Comparison of ENCODE assay signal across 8 cellular contexts in the genomic region with DNA sequence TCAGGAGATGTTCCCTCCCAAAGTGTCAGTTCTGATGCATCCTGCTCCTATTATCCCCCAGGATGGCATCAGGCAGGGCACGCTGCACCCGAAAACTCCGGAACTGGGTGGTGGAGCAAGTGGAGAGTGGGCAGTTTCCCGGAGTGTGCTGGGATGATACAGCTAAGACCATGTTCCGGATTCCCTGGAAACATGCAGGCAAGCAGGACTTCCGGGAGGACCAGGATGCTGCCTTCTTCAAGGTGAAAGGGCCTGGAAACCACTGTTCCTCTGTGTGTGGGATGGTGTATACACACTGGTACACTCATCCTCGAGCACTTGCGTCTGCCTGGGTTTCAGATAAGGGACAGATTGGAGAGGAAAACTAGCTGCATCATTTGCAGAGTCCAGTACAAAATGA. TPM values are rescaled to one million over a fixed set of nuclear protein-coding genes. Genes with fewer than 3 reads are reported as not detected.
DNase-seq lines count a peak whose midpoint lies in the region; ATAC-seq and TF ChIP-seq lines count a peak whose summit lies in the region.

No MANE protein-coding gene starts in this region.

- intact Hi-C loops in activated B cell treated with CpG ODN at 0.5 μM for 24 hours (cut with micrococcal nuclease) (no loop called here), gastrocnemius medialis (cut with DNase I; ENCODE audit: low total_unique reads) (loop anchor here (10.0 kb wide), 1 partner anchor 133 kb away; a partner anchor contains a TSS)

- in situ Hi-C loops in gastrocnemius medialis (cut with MboI; ENCODE audit: low sequenced_read_pairs in 4 of 4), result loop anchor here in 1 of 4 donors (5.0 kb wide), 1 partner anchor 105 kb away; no protein-coding TSS in a partner anchor

- DNase-seq in EH (ENCODE audit: low read depth), result peak; percentile 43
- DNase-seq in activated B cell treated with CpG ODN at 0.5 μM for 24 hours, result no peak
- DNase-seq in fibroblast of the aortic adventitia (ENCODE audit: low read depth), result peak; percentile 44
- DNase-seq in gastrocnemius medialis, result no peak
- no peak for DNase-seq in HPDE6-E6E7 (ENCODE audit: extremely low spot score)
- DNase-seq in NCI-H1092 (lab: John Stamatoyannopoulos, UW), result no peak
- no peak for DNase-seq in germinal center (ENCODE audit: low spot score)

- H3K4me1 Mint-ChIP-seq in activated B cell treated with CpG ODN at 0.5 μM for 24 hours, result peaks cover 45% of the 10 kb centered on the region

- no peak for TF ChIP-seq CTCF in activated B cell treated with CpG ODN at 0.5 μM for 24 hours (IDR thresholded peaks at IDR 0.05)
- no peak for TF ChIP-seq CTCF in fibroblast of the aortic adventitia (IDR thresholded peaks at IDR 0.05; ENCODE audit: insufficient read depth, low read length)
- TF ChIP-seq CTCF in gastrocnemius medialis (IDR thresholded peaks at IDR 0.05 in 4 of 5, conservative IDR thresholded peaks at IDR 0.05 in 1 of 5), result no peak

- H3K4me3 Mint-ChIP-seq in activated B cell treated with CpG ODN at 0.5 μM for 24 hours, result peak overlapping the region; percentile 98

- no peak for TF ChIP-seq POLR2A in gastrocnemius medialis (IDR thresholded peaks at IDR 0.05)

- peaks cover 23 to 30% of the 10 kb centered on the region in 2 donors for H3K4me1 ChIP-seq in gastrocnemius medialis

- H3K27ac Mint-ChIP-seq in activated B cell treated with CpG ODN at 0.5 μM for 24 hours, result peak overlapping the region; percentile 95

- peak overlapping the region; percentile 85 to 90 (median 89) for H3K27ac ChIP-seq in gastrocnemius medialis

- H3K36me3 ChIP-seq in gastrocnemius medialis, result peaks cover 0 to 68% of the 10 kb centered on the region in 2 donors

- POLR2A ChIA-PET in activated B cell treated with CpG ODN at 0.5 μM for 24 hours (lab: Charles Lee), result interaction anchor here (0.5 to 4.6 kb wide), 31 partner anchors 8 to 269 kb away, joined by 3 to 93 read pairs (median 13); a partner anchor contains a TSS

- CTCF ChIA-PET in activated B cell treated with CpG ODN at 0.5 μM for 24 hours (lab: Charles Lee), result interaction anchor here (0.9 to 4.2 kb wide), 15 partner anchors 11 to 269 kb away, joined by 3 to 45 read pairs (median 8); a partner anchor contains a TSS

- H3K4me3 ChIP-seq in fibroblast of the aortic adventitia (ENCODE audit: low read depth, low read length), result peak overlapping the region; percentile 70
- peak overlapping the region; percentile 63 to 70 (median 66) for H3K4me3 ChIP-seq in gastrocnemius medialis

- H3K36me3 Mint-ChIP-seq in activated B cell treated with CpG ODN at 0.5 μM for 24 hours (ENCODE audit: low read depth), result peaks cover 87% of the 10 kb centered on the region

- no peaks in the 10 kb centered on the region for H3K9me3 Mint-ChIP-seq in activated B cell treated with CpG ODN at 0.5 μM for 24 hours

- H3K27me3 Mint-ChIP-seq in activated B cell treated with CpG ODN at 0.5 μM for 24 hours, result no peaks in the 10 kb centered on the region

- ATAC-seq in activated B cell treated with CpG ODN at 0.5 μM for 24 hours (ENCODE audit: low read depth) (no peak), gastrocnemius medialis (no peak), HG03045 (IDR thresholded peaks at IDR 0.05; ENCODE audit: unreplicated experiment) (no peak)

- no peaks in the 10 kb centered on the region for H3K27me3 ChIP-seq in gastrocnemius medialis

- no peaks in the 10 kb centered on the region for H3K9me3 ChIP-seq in gastrocnemius medialis

RNA-seq across cellular contexts. Expression of a gene that starts 1.0 kb away (rescaled TPM):
- total RNA-seq in activated B cell treated with CpG ODN at 0.5 μM for 24 hours, result 221 and 229 TPM in 2 replicates
- 43.8 and 63.1 TPM in 2 replicates for total RNA-seq in fibroblast of the aortic adventitia (ENCODE audit: low replicate concordance)
- 10 to 100 TPM in 3 of 4 donors, 1 to 10 TPM in 1; 6.5 to 36.7 (median 11.9) TPM for total RNA-seq in gastrocnemius medialis

RNA-seq across cellular contexts. Expression of a gene that starts 9.8 kb away (rescaled TPM):
- total RNA-seq in activated B cell treated with CpG ODN at 0.5 μM for 24 hours, result 27.0 and 35.3 TPM in 2 replicates
- 1.9 and 4.2 TPM in 2 replicates for total RNA-seq in fibroblast of the aortic adventitia (ENCODE audit: low replicate concordance)
- 1 to 10 TPM in 1 of 4 donors, under 1 TPM in 2, not detected in 1; 0.27 to 3.1 (median 0.82) TPM for total RNA-seq in gastrocnemius medialis

RNA-seq across cellular contexts. Expression of a gene that starts 14.8 kb away (rescaled TPM):
- 87.4 and 99.8 TPM in 2 replicates for total RNA-seq in activated B cell treated with CpG ODN at 0.5 μM for 24 hours
- total RNA-seq in fibroblast of the aortic adventitia (ENCODE audit: low replicate concordance), result 51.1 and 165 TPM in 2 replicates
- 100 to 1,000 TPM in 1 of 4 donors, 10 to 100 TPM in 3; 63.3 to 140 (median 82.4) TPM for total RNA-seq in gastrocnemius medialis

RNA-seq across cellular contexts. Expression of a gene that starts 15.7 kb away (rescaled TPM):
- total RNA-seq in activated B cell treated with CpG ODN at 0.5 μM for 24 hours, result 285 and 312 TPM in 2 replicates
- total RNA-seq in fibroblast of the aortic adventitia (ENCODE audit: low replicate concordance), result 33.4 and 78.3 TPM in 2 replicates
- 10 to 100 TPM; 13.7 to 53.2 (median 21.5) TPM for total RNA-seq in gastrocnemius medialis

RNA-seq across cellular contexts. Expression of a gene that starts 20.7 kb away (rescaled TPM):
- total RNA-seq in activated B cell treated with CpG ODN at 0.5 μM for 24 hours, result 22.5 and 22.6 TPM in 2 replicates
- total RNA-seq in fibroblast of the aortic adventitia (ENCODE audit: low replicate concordance), result 3.8 and 11.9 TPM in 2 replicates
- 10 to 100 TPM; 13.6 to 18.8 (median 16.3) TPM for total RNA-seq in gastrocnemius medialis

Comparison
In these comparisons a context has a peak if more than half of its experiments do, and no peak if none do; other contexts are left out.
1. DNase-seq: peak in EH (single experiment) and fibroblast of the aortic adventitia (single experiment); none in activated B cell treated with CpG ODN at 0.5 μM for 24 hours (single experiment), gastrocnemius medialis (0 of 2), HPDE6-E6E7 (single experiment), NCI-H1092 (single experiment) and germinal center (single experiment).